Comparison of ENCODE assay signal across 22 cellular contexts in genomic region chr5:100518377-100518776, GRCh38.
"Had no signal": no experiment of that assay in that cellular context is flagged by ENCODE, and none has a peak within 500 bp of the region (broad histone marks: within the 10 kb centered on the region; RNA-seq: fewer than 3 reads in every experiment).

No MANE protein-coding gene starts in this region.

- H3K36me3 ChIP-seq: cardiac muscle cell, esophagus muscularis mucosa, spleen, upper lobe of right lung had no signal

- H3K4me1 ChIP-seq: esophagus muscularis mucosa, parathyroid adenoma, spleen, testis, upper lobe of right lung had no signal

- H3K27me3 ChIP-seq: cardiac muscle cell, esophagus muscularis mucosa, spleen, testis, upper lobe of right lung had no signal

- H3K79me2 ChIP-seq: parathyroid adenoma had no signal

- H3K4me1 Mint-ChIP-seq: activated B cell treated with CpG ODN at 0.5 μM for 24 hours; activated CD4-positive, alpha-beta memory T cell treated with anti-CD3 and anti-CD28 coated beads, Interleukin-2, amount 10 ng/mL, durations not matched to agents 7 days and 5 days; activated naive CD8-positive, alpha-beta T cell treated with anti-CD3 and anti-CD28 coated beads for 36 hours; stimulated activated memory B cell treated with anti-CD40 and anti-IgM and Interleukin-4, amounts not matched to agents 10 μg/mL and 1 μg/mL and 100 μg/mL, for 72 hours had no signal

- H3K27me3 Mint-ChIP-seq: dendritic cell treated with granulocyte-macrophage colony-stimulating factor and Interleukin-4, amounts not matched to agents 40 ng/mL and 50 ng/mL, for 4 days had no signal

- ATAC-seq: activated CD8-positive, alpha-beta memory T cell treated with anti-CD3 and anti-CD28 coated beads, Interleukin-2, amount 10 ng/mL, durations not matched to agents 7 days and 5 days; activated T-helper 17 cell treated with anti-CD3 and anti-CD28 coated beads, Interleukin-2, amount 50 U/mL, for 72 hours; left cardiac atrium; naive thymus-derived CD4-positive, alpha-beta T cell; stimulated activated memory B cell treated with anti-CD40 and anti-IgM and Interleukin-4, amounts not matched to agents 10 μg/mL and 1 μg/mL and 100 μg/mL, for 72 hours had no signal

- H3K27ac Mint-ChIP-seq: activated B cell treated with CpG ODN at 0.5 μM for 24 hours; activated CD4-positive, alpha-beta memory T cell treated with anti-CD3 and anti-CD28 coated beads, Interleukin-2, amount 10 ng/mL, durations not matched to agents 7 days and 5 days; activated CD8-positive, alpha-beta memory T cell treated with anti-CD3 and anti-CD28 coated beads, Interleukin-2, amount 10 ng/mL, durations not matched to agents 7 days and 5 days; activated naive CD8-positive, alpha-beta T cell treated with anti-CD3 and anti-CD28 coated beads for 36 hours; activated T-helper 17 cell treated with anti-CD3 and anti-CD28 coated beads, Interleukin-2, amount 50 U/mL, for 72 hours; dendritic cell treated with granulocyte-macrophage colony-stimulating factor and Interleukin-4, amounts not matched to agents 40 ng/mL and 50 ng/mL, for 4 days; naive thymus-derived CD4-positive, alpha-beta T cell; stimulated activated memory B cell treated with anti-CD40 and anti-IgM and Interleukin-4, amounts not matched to agents 10 μg/mL and 1 μg/mL and 100 μg/mL, for 72 hours had no signal

- H3K9me3 ChIP-seq: testis had no signal

- H3K4me3 Mint-ChIP-seq: activated B cell treated with CpG ODN at 0.5 μM for 24 hours; activated CD4-positive, alpha-beta memory T cell treated with anti-CD3 and anti-CD28 coated beads, Interleukin-2, amount 10 ng/mL, durations not matched to agents 7 days and 5 days; activated CD8-positive, alpha-beta memory T cell treated with anti-CD3 and anti-CD28 coated beads, Interleukin-2, amount 10 ng/mL, durations not matched to agents 7 days and 5 days; activated naive CD8-positive, alpha-beta T cell treated with anti-CD3 and anti-CD28 coated beads for 36 hours; activated T-helper 17 cell treated with anti-CD3 and anti-CD28 coated beads, Interleukin-2, amount 50 U/mL, for 72 hours; dendritic cell treated with granulocyte-macrophage colony-stimulating factor and Interleukin-4, amounts not matched to agents 40 ng/mL and 50 ng/mL, for 4 days; naive thymus-derived CD4-positive, alpha-beta T cell; stimulated activated memory B cell treated with anti-CD40 and anti-IgM and Interleukin-4, amounts not matched to agents 10 μg/mL and 1 μg/mL and 100 μg/mL, for 72 hours had no signal

- DNase-seq: activated B cell treated with CpG ODN at 0.5 μM for 24 hours; activated CD4-positive, alpha-beta memory T cell treated with anti-CD3 and anti-CD28 coated beads, Interleukin-2, amount 10 ng/mL, durations not matched to agents 7 days and 5 days; activated CD4-positive, alpha-beta T cell treated with anti-CD3 and anti-CD28 coated beads for 4 hours; activated CD8-positive, alpha-beta memory T cell treated with anti-CD3 and anti-CD28 coated beads, Interleukin-2, amount 10 ng/mL, durations not matched to agents 7 days and 5 days; activated naive CD4-positive, alpha-beta T cell; activated naive CD8-positive, alpha-beta T cell treated with anti-CD3 and anti-CD28 coated beads for 36 hours; activated T-cell treated with anti-CD3 and anti-CD28 coated beads, Interleukin-2, amount 50 U/mL, for 1 hour; amniotic stem cell; effector CD8-positive, alpha-beta T cell; left cardiac atrium; mesenchymal stem cell; naive thymus-derived CD4-positive, alpha-beta T cell; spleen; stimulated activated CD4-positive, alpha-beta T cell treated with anti-CD3 and anti-CD28 coated beads, Interleukin-4, amount 100 ng/mL, for 4 hours; testis; upper lobe of right lung had no signal

- H2AFZ ChIP-seq: parathyroid adenoma had no signal

- H3K9ac ChIP-seq: parathyroid adenoma had no signal

- H3K36me3 Mint-ChIP-seq: stimulated activated memory B cell treated with anti-CD40 and anti-IgM and Interleukin-4, amounts not matched to agents 10 μg/mL and 1 μg/mL and 100 μg/mL, for 72 hours had no signal

- H3K4me3 ChIP-seq: cardiac muscle cell, esophagus muscularis mucosa, spleen, testis, upper lobe of right lung had no signal

- H3K27ac ChIP-seq: cardiac muscle cell, esophagus muscularis mucosa, parathyroid adenoma, spleen, testis, upper lobe of right lung had no signal

- H3K9me3 Mint-ChIP-seq: activated T-helper 17 cell treated with anti-CD3 and anti-CD28 coated beads, Interleukin-2, amount 50 U/mL, for 72 hours had no signal
